2 cellular contexts compared by ENCODE assay signal in genomic region chr19:12166596-12166995, GRCh38.
TF ChIP-seq lines count a peak whose summit lies in the region.

No MANE protein-coding gene starts in this region.

TF ChIP-seq in IMR-90, 13 proteins besides CTCF, POLR2A, EP300 and RAD21:
- TF ChIP-seq CEBPB (IDR thresholded peaks at IDR 0.05; ENCODE audit: low read depth, low read length), result no peak
- no peak for TF ChIP-seq MXI1 (IDR thresholded peaks at IDR 0.05; ENCODE audit: borderline replicate concordance, low read depth, low read length)
- TF ChIP-seq FOS (IDR thresholded peaks at IDR 0.05; ENCODE audit: low read depth, low read length), result peak; percentile 12; the same call in 1 of the 2 replicates

TF ChIP-seq in GM12878, 131 proteins besides CTCF, POLR2A, EP300 and RAD21:
- no peak for TF ChIP-seq NRF1 (conservative IDR thresholded peaks at IDR 0.05; ENCODE audit: low read depth, low read length)
- TF ChIP-seq SREBF1 (IDR thresholded peaks at IDR 0.05; ENCODE audit: low read length), result no peak
- 0 out of 2 replicates have a peak, but pooled peaks have one; percentile 8 for TF ChIP-seq SPI1 (IDR thresholded peaks at IDR 0.05; ENCODE audit: borderline replicate concordance, insufficient read depth, low read depth, low read length)
TF ChIP-seq in GM12878: peak in this region for 1.
